In the genomic region with DNA sequence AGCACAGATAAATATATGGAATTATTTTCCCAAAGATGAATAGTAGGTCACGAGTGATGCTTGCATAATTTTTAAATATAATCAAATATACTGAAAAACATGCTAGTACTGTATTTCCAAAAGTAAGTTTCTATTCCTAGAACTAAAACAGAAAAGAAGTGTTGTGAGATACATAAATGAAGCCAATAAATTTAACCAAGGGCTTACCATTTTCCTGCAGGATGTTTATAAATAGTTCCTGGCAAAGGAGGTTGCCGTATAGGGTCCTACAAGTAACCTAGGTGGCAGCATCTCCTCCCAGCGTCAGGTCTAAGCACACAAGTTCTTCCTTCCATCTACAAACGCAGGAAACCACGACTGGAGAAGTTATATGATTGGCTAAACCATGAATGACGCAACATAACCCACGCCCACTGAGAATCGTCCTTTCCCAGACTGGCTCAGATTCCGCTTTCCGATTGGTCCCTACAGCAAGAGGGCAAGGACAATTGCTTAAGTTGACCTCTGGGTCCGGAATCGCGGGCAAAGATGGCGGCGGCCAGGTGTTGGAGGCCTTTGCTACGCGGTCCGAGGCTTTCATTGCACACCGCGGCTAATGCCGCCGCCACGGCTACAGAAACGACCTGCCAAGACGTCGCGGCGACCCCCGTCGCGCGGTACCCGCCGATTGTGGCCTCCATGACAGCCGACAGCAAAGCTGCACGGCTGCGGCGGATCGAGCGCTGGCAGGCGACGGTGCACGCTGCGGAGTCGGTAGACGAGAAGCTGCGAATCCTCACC, we compare ENCODE assay signal across 8 cellular contexts. TPM values are rescaled to one million over a fixed set of nuclear protein-coding genes. Genes with fewer than 3 reads are reported as not detected.
DNase-seq lines count a peak whose midpoint lies in the region; ATAC-seq lines count a peak whose summit lies in the region.

A gene (plus strand): TSS at position 513 of the 780 bp plus-strand sequence. CDS start 16 bp downstream, at position 529.

- H3K27me3 ChIP-seq in BLaER1, result no peaks in the 10 kb centered on the region

- H4K20me1 ChIP-seq in BLaER1, result peaks cover 35% of the 10 kb centered on the region

- peaks cover 22% of the 10 kb centered on the region for H3K4me1 ChIP-seq in BLaER1

- H3K4me3 ChIP-seq in BLaER1, result peak within 1 kb of the TSS; percentile 94

- H3K27me3 Mint-ChIP-seq in activated CD4-positive, alpha-beta T cell treated with anti-CD3 and anti-CD28 coated beads, Interleukin-2, amount 10 ng/mL, durations not matched to agents 7 days and 5 days, result no peaks in the 10 kb centered on the region

- CTCF ChIA-PET in activated CD4-positive, alpha-beta T cell treated with anti-CD3 and anti-CD28 coated beads, Interleukin-2, amount 10 ng/mL, durations not matched to agents 7 days and 5 days (lab: Charles Lee), result interaction anchor here (1.8 kb wide), 1 partner anchor 9 kb away, joined by 5 read pairs; no protein-coding TSS in a partner anchor

- DNase-seq in GM19240 (ENCODE audit: insufficient read length, low spot score) (peak; percentile 41), NCI-H526 treated with DMSO at 0.1 percent for 48 hours (lab: John Stamatoyannopoulos, UW) (peak; percentile 100), cortex of kidney (lab: John Stamatoyannopoulos, UW) (peak; percentile 11), left kidney (ENCODE audit: low read depth, low spot score) (peak; percentile 100)
- DNase-seq in activated CD4-positive, alpha-beta T cell treated with anti-CD3 and anti-CD28 coated beads, Interleukin-2, amount 10 ng/mL, durations not matched to agents 7 days and 5 days, result peak; percentile 96
- peak; percentile 88 for DNase-seq in stimulated activated CD4-positive, alpha-beta T cell treated with anti-CD3 and anti-CD28 coated beads, Interleukin-2, amount 100 ng/mL, for 4 hours (ENCODE audit: low read depth)

- peak within 1 kb of the TSS; percentile 94 for H3K27ac Mint-ChIP-seq in activated CD4-positive, alpha-beta T cell treated with anti-CD3 and anti-CD28 coated beads, Interleukin-2, amount 10 ng/mL, durations not matched to agents 7 days and 5 days

- POLR2A ChIA-PET in activated CD4-positive, alpha-beta T cell treated with anti-CD3 and anti-CD28 coated beads, Interleukin-2, amount 10 ng/mL, durations not matched to agents 7 days and 5 days (lab: Charles Lee), result interaction anchor here (1.0 kb wide), 1 partner anchor 14 kb away, joined by 3 read pairs; no protein-coding TSS in a partner anchor

- H3K36me3 ChIP-seq in BLaER1, result peaks cover 28% of the 10 kb centered on the region

- peak within 1 kb of the TSS; percentile 73 for H3K4me2 ChIP-seq in BLaER1

- peak within 1 kb of the TSS; percentile 89 for H3K9ac ChIP-seq in BLaER1

- peak within 1 kb of the TSS; percentile 96 for H3K4me3 Mint-ChIP-seq in activated CD4-positive, alpha-beta T cell treated with anti-CD3 and anti-CD28 coated beads, Interleukin-2, amount 10 ng/mL, durations not matched to agents 7 days and 5 days

- H3K27ac ChIP-seq in BLaER1, result peak within 1 kb of the TSS; percentile 87

- H3K4me1 Mint-ChIP-seq in activated CD4-positive, alpha-beta T cell treated with anti-CD3 and anti-CD28 coated beads, Interleukin-2, amount 10 ng/mL, durations not matched to agents 7 days and 5 days, result peaks cover 32% of the 10 kb centered on the region

- peaks cover 25% of the 10 kb centered on the region for H3K36me3 Mint-ChIP-seq in activated CD4-positive, alpha-beta T cell treated with anti-CD3 and anti-CD28 coated beads, Interleukin-2, amount 10 ng/mL, durations not matched to agents 7 days and 5 days (ENCODE audit: low read depth)

- peak; percentile 97 for ATAC-seq in HG03469 (IDR thresholded peaks at IDR 0.05; ENCODE audit: unreplicated experiment)

- H3K9me3 ChIP-seq in BLaER1, result no peaks in the 10 kb centered on the region

- no peaks in the 10 kb centered on the region for H3K9me3 Mint-ChIP-seq in activated CD4-positive, alpha-beta T cell treated with anti-CD3 and anti-CD28 coated beads, Interleukin-2, amount 10 ng/mL, durations not matched to agents 7 days and 5 days

RNA-seq across cellular contexts. Expression of the gene that starts here (rescaled TPM):
- 10 to 100 TPM; 37.8 to 42.5 TPM for total RNA-seq in activated CD4-positive, alpha-beta T cell treated with anti-CD3 and anti-CD28 coated beads, Interleukin-2, amount 10 ng/mL, durations not matched to agents 7 days and 5 days

Comparison
In these comparisons a context has a peak if more than half of its experiments do, and no peak if none do; other contexts are left out.
1. Peak in every context shown above with its lines: DNase-seq, ATAC-seq, H3K4me3 ChIP-seq and H3K27ac ChIP-seq.
2. DNase-seq: peak in every context shown above with its lines; median percentile 100 in NCI-H526 treated with DMSO at 0.1 percent for 48 hours; 100 in left kidney; 96 in activated CD4-positive, alpha-beta T cell treated with anti-CD3 and anti-CD28 coated beads, Interleukin-2, amount 10 ng/mL, durations not matched to agents 7 days and 5 days; 88 in stimulated activated CD4-positive, alpha-beta T cell treated with anti-CD3 and anti-CD28 coated beads, Interleukin-2, amount 100 ng/mL, for 4 hours; 41 in GM19240; 11 in cortex of kidney.